7 cellular contexts compared by ENCODE assay signal in the genomic region with DNA sequence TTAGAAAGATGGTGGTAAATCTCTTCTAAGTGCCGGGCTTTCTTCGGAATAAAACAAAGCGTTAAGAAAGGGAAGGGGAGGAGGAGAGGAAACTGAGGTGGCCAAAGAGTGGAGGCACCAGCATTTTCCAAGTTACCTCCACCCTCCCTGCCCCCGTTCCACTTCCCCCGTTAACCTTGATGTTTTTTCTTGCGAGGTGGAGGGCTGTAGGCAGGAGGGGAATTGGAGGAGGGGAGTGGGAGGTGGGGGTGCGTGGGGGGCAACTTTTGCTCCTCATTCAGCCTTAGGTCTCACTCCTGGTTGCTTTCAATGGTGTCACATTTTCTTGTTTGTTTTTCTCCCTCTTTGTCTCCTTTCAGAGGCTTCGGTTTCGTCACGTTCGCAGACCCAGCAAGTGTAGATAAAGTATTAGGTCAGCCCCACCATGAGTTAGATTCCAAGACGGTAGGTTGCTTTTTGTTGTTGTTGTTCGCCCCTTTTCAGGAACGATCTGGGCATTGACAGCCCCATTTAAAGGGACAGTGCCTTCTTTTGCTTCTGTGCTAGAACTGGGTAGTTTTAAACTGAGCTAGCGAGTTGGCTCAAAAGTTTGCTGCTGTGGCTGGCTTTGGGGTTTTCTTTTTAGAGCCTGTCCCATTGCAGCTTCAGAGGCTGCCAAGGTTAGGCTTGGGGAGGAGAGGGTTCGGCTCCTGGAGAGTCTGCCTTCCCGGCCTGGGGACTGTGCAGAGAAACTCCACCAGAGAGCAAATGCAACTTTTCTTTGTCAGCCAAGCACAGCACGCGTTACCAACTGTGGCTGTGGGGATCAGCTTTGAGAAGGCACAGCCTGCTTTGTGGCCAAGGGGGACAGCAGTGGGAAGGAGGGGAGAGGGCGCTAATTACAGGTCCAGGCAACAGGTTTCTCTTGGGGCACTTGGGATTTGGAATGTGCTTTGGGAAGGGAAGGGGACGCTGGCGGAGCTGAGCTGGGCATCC. TPM values are rescaled to one million over a fixed set of nuclear protein-coding genes. Genes with fewer than 3 reads are reported as not detected.
DNase-seq lines count a peak whose midpoint lies in the region; ATAC-seq, FAIRE-seq and TF ChIP-seq lines count a peak whose summit lies in the region.

No MANE protein-coding gene starts in this region.

- peak overlapping the region in 58 of 59 donors; percentile 15 to 99 (median 96) for H3K27ac ChIP-seq in dorsolateral prefrontal cortex
- peak overlapping the region; percentile 83 for H3K27ac ChIP-seq in naive thymus-derived CD4-positive, alpha-beta T cell (ENCODE audit: low read depth, low read length)

- H3K27me3 ChIP-seq in NT2/D1 (ENCODE audit: insufficient read depth, insufficient read length) = peaks cover 12% of the 10 kb centered on the region
- no peaks in the 10 kb centered on the region for H3K27me3 ChIP-seq in dorsolateral prefrontal cortex
- no peaks in the 10 kb centered on the region for H3K27me3 ChIP-seq in naive thymus-derived CD4-positive, alpha-beta T cell (ENCODE audit: control insufficient read depth in 2 of 2, insufficient read depth in 2 of 2, low read length in 2 of 2)

- peak overlapping the region; percentile 77 to 95 (median 90) for H3K27ac Mint-ChIP-seq in naive thymus-derived CD4-positive, alpha-beta T cell

- H3K9me3 Mint-ChIP-seq in naive thymus-derived CD4-positive, alpha-beta T cell = no peaks in the 10 kb centered on the region

- peaks cover 22% of the 10 kb centered on the region for H3K36me3 ChIP-seq in NT2/D1 (ENCODE audit: insufficient read depth, insufficient read length, low read length)
- peaks cover 0 to 23% (median 1%) of the 10 kb centered on the region in 3 experiments for H3K36me3 ChIP-seq in naive thymus-derived CD4-positive, alpha-beta T cell (ENCODE audit: control insufficient read depth in 2 of 3, insufficient read depth in 3 of 3, low read length in 3 of 3)

- TF ChIP-seq CTCF in dorsolateral prefrontal cortex (IDR thresholded peaks at IDR 0.05 in 54 of 56, conservative IDR thresholded peaks at IDR 0.05 in 2 of 56; ENCODE audit: low read depth in 1 of 56, partially characterized antibody in 56 of 56) = no peak

- H3K27me3 Mint-ChIP-seq in naive thymus-derived CD4-positive, alpha-beta T cell = peaks cover 0 to 2% (median 0%) of the 10 kb centered on the region in 5 donors

- H3K9ac ChIP-seq in NT2/D1 (ENCODE audit: insufficient read length, low read depth) = peak overlapping the region; percentile 74

- intact Hi-C loops in dorsolateral prefrontal cortex (cut with DNase I) = loop anchor here (5.0 to 10.0 kb wide), 6 partner anchors 144 to 409 kb away; no protein-coding TSS in a partner anchor
- intact Hi-C loops in naive thymus-derived CD4-positive, alpha-beta T cell (cut with micrococcal nuclease) = loop anchor here (1.0 to 10.0 kb wide), 17 partner anchors 27 to 1833 kb away; a partner anchor contains a TSS

- H3K9me3 ChIP-seq in NT2/D1 (ENCODE audit: insufficient read depth, low read length) = no peaks in the 10 kb centered on the region
- no peaks in the 10 kb centered on the region for H3K9me3 ChIP-seq in naive thymus-derived CD4-positive, alpha-beta T cell (ENCODE audit: control insufficient read depth in 2 of 3, low read length in 3 of 3)

- H3K36me3 Mint-ChIP-seq in naive thymus-derived CD4-positive, alpha-beta T cell = peaks cover 9 to 39% (median 26%) of the 10 kb centered on the region in 5 donors

- no peak for DNase-seq in GM18507 (ENCODE audit: extremely low spot score, insufficient read length, low read depth)
- no peak for DNase-seq in NT2/D1 (ENCODE audit: low read depth, low spot score)
- DNase-seq in dorsolateral prefrontal cortex = no peak
- DNase-seq in naive thymus-derived CD4-positive, alpha-beta T cell = peak in 1 of 9 donors; percentile 18
- DNase-seq in activated gamma-delta T cell (lab: John Stamatoyannopoulos, UW) = no peak
- no peak for DNase-seq in NCI-H1092 (lab: John Stamatoyannopoulos, UW)
- no peak for DNase-seq in HCEC 1CT

- peaks cover 23 to 74% (median 68%) of the 10 kb centered on the region in 7 donors for H3K4me1 Mint-ChIP-seq in naive thymus-derived CD4-positive, alpha-beta T cell

- POLR2A ChIA-PET in naive thymus-derived CD4-positive, alpha-beta T cell (lab: Charles Lee) = interaction anchor here (1.3 to 2.9 kb wide), 2 partner anchors 9 to 14 kb away, joined by 7 to 11 read pairs; no protein-coding TSS in a partner anchor

- CTCF ChIA-PET in naive thymus-derived CD4-positive, alpha-beta T cell (lab: Charles Lee) = interaction anchor here (0.7 to 3.2 kb wide), 2 partner anchors 15 to 485 kb away, joined by 3 to 19 read pairs; no protein-coding TSS in a partner anchor

- no peak for ATAC-seq in naive thymus-derived CD4-positive, alpha-beta T cell

- peak; percentile 21 for FAIRE-seq in GM18507 (lab: Jason Lieb, UNC)

- H3K4me1 ChIP-seq in NT2/D1 (ENCODE audit: insufficient read depth, insufficient read length) = peaks cover 4% of the 10 kb centered on the region
- H3K4me1 ChIP-seq in naive thymus-derived CD4-positive, alpha-beta T cell (ENCODE audit: control insufficient read depth in 2 of 2, insufficient read depth in 2 of 2, low read length in 2 of 2) = peaks cover 13 to 35% of the 10 kb centered on the region in 2 donors

- H3K4me3 Mint-ChIP-seq in naive thymus-derived CD4-positive, alpha-beta T cell = peak overlapping the region; percentile 90 to 100 (median 96)

- peak overlapping the region; percentile 44 for H3K4me3 ChIP-seq in NT2/D1 (ENCODE audit: insufficient read length, low read depth)
- peak overlapping the region; percentile 49 to 93 (median 86) for H3K4me3 ChIP-seq in dorsolateral prefrontal cortex
- peak overlapping the region; percentile 87 for H3K4me3 ChIP-seq in naive thymus-derived CD4-positive, alpha-beta T cell (ENCODE audit: low read length)

RNA-seq across cellular contexts. Expression of a gene that starts 1.9 kb away (rescaled TPM):
- total RNA-seq in dorsolateral prefrontal cortex = 100 to 1,000 TPM in 115 of 120 experiments, 10 to 100 TPM in 5; 86.3 to 279 (median 141) TPM
- total RNA-seq in naive thymus-derived CD4-positive, alpha-beta T cell = 100 to 1,000 TPM; 111 to 169 (median 150) TPM
- 1 to 10 TPM; 3.3 to 6.0 TPM for polyA plus RNA-seq in naive thymus-derived CD4-positive, alpha-beta T cell
